In genomic region chr11:47254381-47254780, GRCh38 we compare ENCODE assay signal across 13 cellular contexts. TPM values are rescaled to one million over a fixed set of nuclear protein-coding genes. Genes with fewer than 3 reads are reported as not detected.
DNase-seq lines count a peak whose midpoint lies in the region; ATAC-seq, FAIRE-seq and TF ChIP-seq lines count a peak whose summit lies in the region.
"Had no signal": no experiment of that assay in that cellular context is flagged by ENCODE, and none has a peak within 500 bp of the region (broad histone marks: within the 10 kb centered on the region; RNA-seq: fewer than 3 reads in every experiment).

No MANE protein-coding gene starts in this region.

- TF ChIP-seq POLR2A in A549 (IDR thresholded peaks at IDR 0.05; ENCODE audit: low read length) (no peak), heart left ventricle (IDR thresholded peaks at IDR 0.05) (no peak)

- 86% methylated on average over 3 of the region's 3 CpGs for WGBS in A549 (ENCODE audit: missing lambda C conversion rate)
- 31 to 51% (median 39%) methylated on average over 3 of the region's 3 CpGs for WGBS in heart left ventricle, 4 donors

- no peak for FAIRE-seq in A549 (lab: Jason Lieb, UNC)

- in situ Hi-C loops in HAP-1 (cut with MboI; ENCODE audit: low sequenced_read_pairs) = no loop called here

- H3K4me1 Mint-ChIP-seq in activated naive CD8-positive, alpha-beta T cell treated with anti-CD3 and anti-CD28 coated beads, Interleukin-2, amount 50 U/mL, for 24 hours = peaks cover 16% of the 10 kb centered on the region

- peak overlapping the region in 1 of 2 experiments; percentile 73; a peak in 3 of 6 replicates for H3K27ac ChIP-seq in A549
- peak overlapping the region; percentile 64 to 90 (median 78) for H3K27ac ChIP-seq in heart left ventricle

- H3K36me3 ChIP-seq in heart left ventricle = no peaks in the 10 kb centered on the region
- H3K36me3 ChIP-seq in HAP-1 (replicated peaks) = no peaks in the 10 kb centered on the region

- H3K4me3 Mint-ChIP-seq in activated naive CD8-positive, alpha-beta T cell treated with anti-CD3 and anti-CD28 coated beads, Interleukin-2, amount 50 U/mL, for 24 hours = no peak overlapping the region
- H3K4me3 Mint-ChIP-seq: activated T-cell treated with anti-CD3 and anti-CD28 coated beads, Interleukin-2, amount 50 U/mL, for 72 hours had no signal

- TF ChIP-seq CTCF in A549 (IDR thresholded peaks at IDR 0.05) (no peak), heart left ventricle (IDR thresholded peaks at IDR 0.05) (no peak)

- CTCF ChIA-PET in A549 (lab: Yijun Ruan, JAX) = interaction anchor here (0.6 to 2.9 kb wide), 9 partner anchors 10 to 101 kb away, joined by 3 to 14 read pairs (median 4); partner anchors contain the start of gene PACSIN3

- DNase-seq in A549 (ENCODE audit: low read depth in 1 of 2, low spot score in 1 of 2) = no peak
- DNase-seq in activated naive CD8-positive, alpha-beta T cell treated with anti-CD3 and anti-CD28 coated beads, Interleukin-2, amount 50 U/mL, for 24 hours = no peak
- DNase-seq in heart left ventricle = peak in 1 of 5 donors; percentile 48
- DNase-seq in pons (ENCODE audit: low spot score) = peak; percentile 40
- DNase-seq in HAP-1 (ENCODE audit: low spot score in 2 of 2) = no peak
- no peak for DNase-seq in activated CD4-positive, alpha-beta T cell treated with anti-CD3 and anti-CD28 coated beads, Interleukin-2, amount 50 U/mL, for 48 hours
- DNase-seq: activated T-cell treated with anti-CD3 and anti-CD28 coated beads, Interleukin-2, amount 50 U/mL, for 72 hours; erythroblast; naive thymus-derived CD8-positive, alpha-beta T cell; NCI-H226; T-helper 1 cell had no signal

- TF ChIP-seq EP300 in A549 (IDR thresholded peaks at IDR 0.05) = no peak

- H3K9me3 ChIP-seq in A549 (no peaks in the 10 kb centered on the region), heart left ventricle (no peaks in the 10 kb centered on the region), HAP-1 (no peaks in the 10 kb centered on the region)

- intact Hi-C loops in heart left ventricle (cut with DNase I) = no loop called here

- H3K4me3 ChIP-seq in A549 (no peak overlapping the region), heart left ventricle (peak overlapping the region in 1 of 12 donors; percentile 2), HAP-1 (no peak overlapping the region)

- H3K27ac Mint-ChIP-seq in activated naive CD8-positive, alpha-beta T cell treated with anti-CD3 and anti-CD28 coated beads, Interleukin-2, amount 50 U/mL, for 24 hours = peak overlapping the region; percentile 14
- H3K27ac Mint-ChIP-seq: activated T-cell treated with anti-CD3 and anti-CD28 coated beads, Interleukin-2, amount 50 U/mL, for 72 hours had no signal

- H3K4me1 ChIP-seq in A549 (peaks cover 49% of the 10 kb centered on the region), heart left ventricle (peaks cover 13 to 71% (median 54%) of the 10 kb centered on the region in 12 donors), HAP-1 (peaks cover 2% of the 10 kb centered on the region)

- ATAC-seq in A549 (no peak), heart left ventricle (peak in 3 of 4 donors; percentile 8 to 15 (median 10)), GM19395 (IDR thresholded peaks at IDR 0.05; ENCODE audit: unreplicated experiment) (no peak), GM18861 (IDR thresholded peaks at IDR 0.05; ENCODE audit: unreplicated experiment) (no peak)
- no peak for ATAC-seq in activated naive CD8-positive, alpha-beta T cell treated with anti-CD3 and anti-CD28 coated beads, Interleukin-2, amount 50 U/mL, for 24 hours
- ATAC-seq: activated T-cell treated with anti-CD3 and anti-CD28 coated beads, Interleukin-2, amount 50 U/mL, for 72 hours; naive thymus-derived CD8-positive, alpha-beta T cell had no signal

- TF ChIP-seq RAD21 in A549 (conservative IDR thresholded peaks at IDR 0.05 in 1 of 2, IDR thresholded peaks at IDR 0.05 in 1 of 2) = no peak

- H3K36me3 Mint-ChIP-seq in activated naive CD8-positive, alpha-beta T cell treated with anti-CD3 and anti-CD28 coated beads, Interleukin-2, amount 50 U/mL, for 24 hours (ENCODE audit: low read depth) = no peaks in the 10 kb centered on the region

- no peaks in the 10 kb centered on the region for H3K9me3 Mint-ChIP-seq in activated naive CD8-positive, alpha-beta T cell treated with anti-CD3 and anti-CD28 coated beads, Interleukin-2, amount 50 U/mL, for 24 hours
- H3K9me3 Mint-ChIP-seq: activated T-cell treated with anti-CD3 and anti-CD28 coated beads, Interleukin-2, amount 50 U/mL, for 72 hours; naive thymus-derived CD8-positive, alpha-beta T cell had no signal

- H3K27me3 ChIP-seq in heart left ventricle = no peaks in the 10 kb centered on the region
- no peaks in the 10 kb centered on the region for H3K27me3 ChIP-seq in HAP-1 (ENCODE audit: low read depth)

- H3K4me2 ChIP-seq in A549 = peak overlapping the region; percentile 23; the same call in 2 of the 3 replicates

- POLR2A ChIA-PET in A549 (lab: Yijun Ruan, JAX) = interaction anchor here (0.7 kb wide), 1 partner anchor 75 kb away, joined by 3 read pairs; no protein-coding TSS in a partner anchor

- H3K27me3 Mint-ChIP-seq in activated naive CD8-positive, alpha-beta T cell treated with anti-CD3 and anti-CD28 coated beads, Interleukin-2, amount 50 U/mL, for 24 hours = no peaks in the 10 kb centered on the region
- H3K27me3 Mint-ChIP-seq: naive thymus-derived CD8-positive, alpha-beta T cell had no signal

TF ChIP-seq in A549, 52 proteins besides CTCF, POLR2A, EP300 and RAD21:
- TF ChIP-seq TFCP2L1 (CRISPR knock-in tag; IDR thresholded peaks at IDR 0.05) (no peak), MAZ (IDR thresholded peaks at IDR 0.05; ENCODE audit: borderline replicate concordance, low read depth, low read length) (no peak), ZNF302 (CRISPR knock-in tag; IDR thresholded peaks at IDR 0.05) (no peak), RCOR1 (IDR thresholded peaks at IDR 0.05; ENCODE audit: low read depth, low read length) (no peak), RFX5 (IDR thresholded peaks at IDR 0.05) (no peak), JUNB (IDR thresholded peaks at IDR 0.05) (no peak)
TF ChIP-seq in A549: peak in this region for 0.

RNA-seq across cellular contexts. Expression of gene NR1H3, which starts 3.4 kb away (rescaled TPM):
- polyA plus RNA-seq in A549 (2011; rRNA removed) (18.7 and 28.6 TPM in 2 replicates), A549 (2017; fragmentation: RNase III; extraction: RNeasy Plus Mini Kit Qiagen cat#74134 plus additional on column Dnase treatment) (10.6 to 18.4 TPM (median 14.5 TPM) in 3 replicates), heart left ventricle (10 to 100 TPM; 11.4 to 17.5 TPM)
- polyA plus RNA-seq in A549 (2012; cell fraction: cytosol; rRNA removed) = 22.5 and 24.9 TPM in 2 replicates
- polyA plus RNA-seq in A549 (2012; cell fraction: nucleus; rRNA removed) = 34.0 and 37.3 TPM in 2 replicates
- polyA minus RNA-seq in A549 (2011; rRNA and poly(A)+ RNA removed) = 36.7 and 43.1 TPM in 2 replicates
- 10 to 100 TPM in 5 of 9 donors, 1 to 10 TPM in 4; 3.9 to 38.5 (median 11.9) TPM for total RNA-seq in heart left ventricle

RNA-seq across cellular contexts. Expression of gene ACP2, which starts 5.8 kb away (rescaled TPM):
- polyA plus RNA-seq in A549 (2011; rRNA removed) (13.6 and 17.7 TPM in 2 replicates), A549 (2017; fragmentation: RNase III; extraction: RNeasy Plus Mini Kit Qiagen cat#74134 plus additional on column Dnase treatment) (17.5 to 19.8 TPM (median 19.7 TPM) in 3 replicates), heart left ventricle (10 to 100 TPM; 25.3 to 44.7 TPM)
- 13.2 and 16.7 TPM in 2 replicates for polyA plus RNA-seq in A549 (2012; cell fraction: cytosol; rRNA removed)
- 41.3 and 54.2 TPM in 2 replicates for polyA plus RNA-seq in A549 (2012; cell fraction: nucleus; rRNA removed)
- polyA minus RNA-seq in A549 (2011; rRNA and poly(A)+ RNA removed) = 31.5 and 32.3 TPM in 2 replicates
- total RNA-seq in heart left ventricle = 10 to 100 TPM; 18.0 to 60.4 (median 26.6) TPM

RNA-seq across cellular contexts. Expression of gene MADD, which starts 15.6 kb away (rescaled TPM):
- polyA plus RNA-seq in A549 (2011; rRNA removed) (16.7 and 46.2 TPM in 2 replicates), A549 (2017; fragmentation: RNase III; extraction: RNeasy Plus Mini Kit Qiagen cat#74134 plus additional on column Dnase treatment) (22.4 to 25.2 TPM (median 24.0 TPM) in 3 replicates), heart left ventricle (10 to 100 TPM; 22.6 to 37.5 TPM)
- 17.1 and 17.4 TPM in 2 replicates for polyA plus RNA-seq in A549 (2012; cell fraction: cytosol; rRNA removed)
- polyA plus RNA-seq in A549 (2012; cell fraction: nucleus; rRNA removed) = 51.1 and 76.1 TPM in 2 replicates
- polyA minus RNA-seq in A549 (2011; rRNA and poly(A)+ RNA removed) = 62.9 and 69.4 TPM in 2 replicates
- 10 to 100 TPM; 30.1 to 60.6 (median 42.0) TPM for total RNA-seq in heart left ventricle

RNA-seq across cellular contexts. Expression of gene DDB2, which starts 39.6 kb away (rescaled TPM):
- polyA plus RNA-seq in A549 (2011; rRNA removed) (96.2 and 103 TPM in 2 replicates), A549 (2017; fragmentation: RNase III; extraction: RNeasy Plus Mini Kit Qiagen cat#74134 plus additional on column Dnase treatment) (95.4 to 106 TPM (median 96.9 TPM) in 3 replicates), heart left ventricle (10 to 100 TPM in 1 of 2 donors, 1 to 10 TPM in 1; 8.1 to 11.7 TPM)
- polyA plus RNA-seq in A549 (2012; cell fraction: cytosol; rRNA removed) = 72.0 and 73.6 TPM in 2 replicates
- polyA plus RNA-seq in A549 (2012; cell fraction: nucleus; rRNA removed) = 108 and 145 TPM in 2 replicates
- 71.0 and 73.0 TPM in 2 replicates for polyA minus RNA-seq in A549 (2011; rRNA and poly(A)+ RNA removed)
- total RNA-seq in heart left ventricle = 10 to 100 TPM in 4 of 9 donors, 1 to 10 TPM in 5; 8.0 to 28.5 (median 9.7) TPM

Comparison
In these comparisons a context has a peak if more than half of its experiments do, and no peak if none do; other contexts are left out.
1. ATAC-seq: peak in heart left ventricle (3 of 4); none in A549 (0 of 2), activated naive CD8-positive, alpha-beta T cell treated with anti-CD3 and anti-CD28 coated beads, Interleukin-2, amount 50 U/mL, for 24 hours (single experiment), GM19395 (single experiment) and GM18861 (single experiment).